8 cellular contexts compared by ENCODE assay signal in the genomic region with DNA sequence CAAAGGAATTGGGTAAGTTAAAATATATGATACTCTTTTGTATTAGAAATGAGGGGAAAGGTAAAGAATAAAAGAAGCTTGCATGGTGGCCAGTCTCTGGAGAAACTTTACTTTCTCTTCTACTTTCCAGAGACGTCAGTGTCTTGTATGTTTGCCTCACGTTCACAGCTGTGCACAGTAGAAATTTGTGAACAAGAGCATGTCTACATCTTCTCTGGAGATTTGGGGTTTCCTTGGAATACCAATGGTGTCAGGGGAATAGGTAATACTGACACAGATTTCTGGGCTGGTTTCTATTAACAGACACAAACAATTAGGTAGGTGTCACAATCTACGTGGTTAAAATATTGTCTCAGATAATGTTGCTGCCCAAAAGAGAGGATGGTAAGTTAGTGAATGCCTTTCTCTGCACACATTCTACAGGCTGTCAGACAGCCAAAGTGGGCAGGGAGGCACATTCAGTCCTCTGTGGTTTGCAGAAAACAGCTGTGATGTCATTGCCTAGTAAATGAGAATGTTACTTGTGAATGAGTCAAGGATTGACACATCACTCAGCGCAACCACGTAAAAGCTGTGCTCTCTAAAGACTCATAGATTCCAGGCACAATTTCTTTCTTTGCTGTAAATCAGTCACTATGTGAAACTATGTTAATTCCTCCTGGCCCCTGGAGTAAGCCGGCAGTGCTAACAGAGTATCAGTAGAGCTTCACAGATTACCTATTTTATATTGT.
DNase-seq lines count a peak whose midpoint lies in the region; ATAC-seq and TF ChIP-seq lines count a peak whose summit lies in the region.

No MANE protein-coding gene starts in this region.

- no peaks in the 10 kb centered on the region for H3F3A ChIP-seq in neural progenitor cell (ENCODE audit: low read depth)

- DNase-seq in CD4-positive, alpha-beta T cell: peak in 2 of 10 experiments; percentile 3 to 7
- DNase-seq in SJCRH30: peak; percentile 69 to 82
- DNase-seq in effector memory CD8-positive, alpha-beta T cell: peak; percentile 1 to 11 (median 5)
- peak; percentile 28 to 72 for DNase-seq in gastrocnemius medialis
- DNase-seq in neural progenitor cell (ENCODE audit: low spot score): no peak
- DNase-seq in COLO668 (lab: John Stamatoyannopoulos, UW; ENCODE audit: unreplicated experiment): no peak
- DNase-seq in Peyer's patch: no peak

- no peaks in the 10 kb centered on the region for H3K27me3 ChIP-seq in CD4-positive, alpha-beta T cell (ENCODE audit: control insufficient read depth, insufficient read depth, low read length)
- H3K27me3 ChIP-seq in SJCRH30 (no peaks in the 10 kb centered on the region), gastrocnemius medialis (peaks cover 0 to 6% (median 0%) of the 10 kb centered on the region in 3 donors), neural progenitor cell (no peaks in the 10 kb centered on the region), Peyer's patch (no peaks in the 10 kb centered on the region)

- no peaks in the 10 kb centered on the region for H3K9me3 Mint-ChIP-seq in CD4-positive, alpha-beta T cell
- H3K9me3 Mint-ChIP-seq in effector memory CD8-positive, alpha-beta T cell: no peaks in the 10 kb centered on the region
- H3K9me3 Mint-ChIP-seq in neural progenitor cell: no peaks in the 10 kb centered on the region

- no peak overlapping the region for H2AFZ ChIP-seq in neural progenitor cell (replicated peaks)

- POLR2A ChIA-PET in CD4-positive, alpha-beta T cell (lab: Charles Lee): no interaction called here

- no peaks in the 10 kb centered on the region for H3K9me3 ChIP-seq in CD4-positive, alpha-beta T cell (ENCODE audit: control insufficient read depth, low read length)
- H3K9me3 ChIP-seq in SJCRH30 (replicated peaks): no peaks in the 10 kb centered on the region
- no peaks in the 10 kb centered on the region for H3K9me3 ChIP-seq in gastrocnemius medialis
- no peaks in the 10 kb centered on the region for H3K9me3 ChIP-seq in neural progenitor cell (ENCODE audit: low read depth)
- H3K9me3 ChIP-seq in Peyer's patch: no peaks in the 10 kb centered on the region

- H3K4me2 ChIP-seq in neural progenitor cell: no peak overlapping the region

- intact Hi-C loops in CD4-positive, alpha-beta T cell (cut with DNase I, micrococcal nuclease): no loop called here
- intact Hi-C loops in gastrocnemius medialis (cut with DNase I; ENCODE audit: low total_unique reads): loop anchor here (2.0 to 5.0 kb wide), 2 partner anchors 175 to 398 kb away; partner anchors contain the start of gene MAN2A1

- H3K36me3 ChIP-seq in SJCRH30 (no peaks in the 10 kb centered on the region), gastrocnemius medialis (no peaks in the 10 kb centered on the region), neural progenitor cell (no peaks in the 10 kb centered on the region), Peyer's patch (no peaks in the 10 kb centered on the region)

- peak overlapping the region; percentile 10 for H3K4me3 ChIP-seq in SJCRH30
- no peak overlapping the region for H3K4me3 ChIP-seq in gastrocnemius medialis
- H3K4me3 ChIP-seq in neural progenitor cell: no peak overlapping the region
- no peak overlapping the region for H3K4me3 ChIP-seq in Peyer's patch

- CTCF ChIA-PET in CD4-positive, alpha-beta T cell (lab: Charles Lee): no interaction called here

- no peaks in the 10 kb centered on the region for H3K79me2 ChIP-seq in neural progenitor cell (ENCODE audit: low read depth)

- no peak overlapping the region for H3K9ac ChIP-seq in neural progenitor cell

- H3K4me1 Mint-ChIP-seq in CD4-positive, alpha-beta T cell (ENCODE audit: low read depth): no peaks in the 10 kb centered on the region
- no peaks in the 10 kb centered on the region for H3K4me1 Mint-ChIP-seq in effector memory CD8-positive, alpha-beta T cell (ENCODE audit: low read depth in 2 of 2)
- peaks cover 7% of the 10 kb centered on the region for H3K4me1 Mint-ChIP-seq in neural progenitor cell

- no peak overlapping the region for H3K27ac ChIP-seq in CD4-positive, alpha-beta T cell (ENCODE audit: low read depth, low read length)
- H3K27ac ChIP-seq in SJCRH30 (peak overlapping the region; percentile 24), gastrocnemius medialis (peak overlapping the region; percentile 24 to 54 (median 34)), neural progenitor cell (no peak overlapping the region), Peyer's patch (no peak overlapping the region)

- no peaks in the 10 kb centered on the region for H3K36me3 Mint-ChIP-seq in CD4-positive, alpha-beta T cell (ENCODE audit: low read depth)
- no peaks in the 10 kb centered on the region for H3K36me3 Mint-ChIP-seq in effector memory CD8-positive, alpha-beta T cell (ENCODE audit: insufficient read depth)
- H3K36me3 Mint-ChIP-seq in neural progenitor cell: no peaks in the 10 kb centered on the region

- in situ Hi-C loops in gastrocnemius medialis (cut with MboI; ENCODE audit: low sequenced_read_pairs in 4 of 4): no loop called here

- H3K4me1 ChIP-seq in SJCRH30: peaks cover 39% of the 10 kb centered on the region
- no peaks in the 10 kb centered on the region for H3K4me1 ChIP-seq in gastrocnemius medialis
- H3K4me1 ChIP-seq in neural progenitor cell: no peaks in the 10 kb centered on the region
- H3K4me1 ChIP-seq in Peyer's patch: no peaks in the 10 kb centered on the region

- peak; percentile 59 for ATAC-seq in CD4-positive, alpha-beta T cell (ENCODE audit: poor library complexity)
- peak; percentile 85 for ATAC-seq in effector memory CD8-positive, alpha-beta T cell (replicated peaks)
- ATAC-seq in gastrocnemius medialis (peak; percentile 84 to 87), HG03354 (IDR thresholded peaks at IDR 0.05; ENCODE audit: poor library complexity, severe bottlenecking, unreplicated experiment) (no peak)

- H3K4me3 Mint-ChIP-seq in CD4-positive, alpha-beta T cell: no peak overlapping the region
- H3K4me3 Mint-ChIP-seq in effector memory CD8-positive, alpha-beta T cell: no peak overlapping the region
- no peak overlapping the region for H3K4me3 Mint-ChIP-seq in neural progenitor cell

- H3K27ac Mint-ChIP-seq in CD4-positive, alpha-beta T cell: no peak overlapping the region
- H3K27ac Mint-ChIP-seq in effector memory CD8-positive, alpha-beta T cell: no peak overlapping the region
- H3K27ac Mint-ChIP-seq in neural progenitor cell: no peak overlapping the region

- TF ChIP-seq POLR2A in gastrocnemius medialis (IDR thresholded peaks at IDR 0.05) (peak in 1 of 2 donors; percentile 11), Peyer's patch (IDR thresholded peaks at IDR 0.05) (no peak)

- H4K20me1 ChIP-seq in neural progenitor cell (ENCODE audit: low read depth): no peaks in the 10 kb centered on the region

- no peaks in the 10 kb centered on the region for H3K27me3 Mint-ChIP-seq in CD4-positive, alpha-beta T cell
- peaks cover 6 to 7% of the 10 kb centered on the region in 2 donors for H3K27me3 Mint-ChIP-seq in effector memory CD8-positive, alpha-beta T cell
- peaks cover 2% of the 10 kb centered on the region for H3K27me3 Mint-ChIP-seq in neural progenitor cell (ENCODE audit: insufficient read depth, low read depth)

- no peak for TF ChIP-seq CTCF in CD4-positive, alpha-beta T cell (IDR thresholded peaks at IDR 0.05)
- TF ChIP-seq CTCF in gastrocnemius medialis (IDR thresholded peaks at IDR 0.05 in 4 of 5, conservative IDR thresholded peaks at IDR 0.05 in 1 of 5) (no peak), neural progenitor cell (IDR thresholded peaks at IDR 0.05) (no peak), Peyer's patch (IDR thresholded peaks at IDR 0.05) (no peak)

Comparison
In these comparisons a context has a peak if more than half of its experiments do, and no peak if none do; other contexts are left out.
1. DNase-seq: peak in SJCRH30 (2 of 2), effector memory CD8-positive, alpha-beta T cell (3 of 3) and gastrocnemius medialis (2 of 2); none in neural progenitor cell (single experiment), COLO668 (single experiment) and Peyer's patch (0 of 3).
2. H3K27ac ChIP-seq: peak in SJCRH30 (single experiment) and gastrocnemius medialis (4 of 4); none in CD4-positive, alpha-beta T cell (single experiment), neural progenitor cell (single experiment) and Peyer's patch (0 of 4).